ENCODE assay signal across 8 cellular contexts in genomic region chr9:83334320-83334719, GRCh38.
A peak's percentile ranks its signal among the peaks of the same experiment; 100 is the strongest.
DNase-seq lines count a peak whose midpoint lies in the region; ATAC-seq and TF ChIP-seq lines count a peak whose summit lies in the region.

No MANE protein-coding gene starts in this region.

- DNase-seq in ELR (ENCODE audit: low read depth) (peak; percentile 81), HFF-Myc (ENCODE audit: extremely low read depth, low read depth) (peak; percentile 36), NCI-H187 treated with DMSO at 0.1 percent for 48 hours (lab: John Stamatoyannopoulos, UW) (peak; percentile 1), UCSD-AML1 (lab: John Stamatoyannopoulos, UW; ENCODE audit: unreplicated experiment) (peak; percentile 62), brain pericyte (ENCODE audit: low read depth, low spot score) (peak; percentile 60), inferior parietal cortex (ENCODE audit: extremely low spot score) (peak; percentile 85)
- peak; percentile 80 for DNase-seq in stimulated activated CD4-positive, alpha-beta T cell treated with anti-CD3 and anti-CD28 coated beads, Interleukin-15, amount 100 ng/mL, for 24 hours

- ATAC-seq in HG02840 (IDR thresholded peaks at IDR 0.05; ENCODE audit: low FRiP score, unreplicated experiment) = no peak

- no peak overlapping the region for H3K4me3 ChIP-seq in HFF-Myc (replicated peaks; ENCODE audit: low read depth, low read length)

- peak; percentile 93 for TF ChIP-seq CTCF in HFF-Myc (IDR thresholded peaks at IDR 0.05; ENCODE audit: low read depth, low read length, missing control alignments)

Comparison
In these comparisons a context has a peak if more than half of its experiments do, and no peak if none do; other contexts are left out.
1. DNase-seq: peak in every context shown above with its lines; median percentile 85 in inferior parietal cortex; 81 in ELR; 80 in stimulated activated CD4-positive, alpha-beta T cell treated with anti-CD3 and anti-CD28 coated beads, Interleukin-15, amount 100 ng/mL, for 24 hours; 62 in UCSD-AML1; 60 in brain pericyte; 36 in HFF-Myc; 1 in NCI-H187 treated with DMSO at 0.1 percent for 48 hours.